ENCODE assay signal across 8 cellular contexts in genomic region chr10:78972947-78973900, GRCh38.
DNase-seq lines count a peak whose midpoint lies in the region; ATAC-seq and TF ChIP-seq lines count a peak whose summit lies in the region.

No MANE protein-coding gene starts in this region.

- TF ChIP-seq CTCF in GM23338 (conservative IDR thresholded peaks at IDR 0.05; ENCODE audit: low read depth in 2 of 2): no peak

- H4K20me1 ChIP-seq in GM23338 (replicated peaks; ENCODE audit: insufficient read depth): no peaks in the 10 kb centered on the region
- H4K20me1 ChIP-seq in Karpas-422 (ENCODE audit: insufficient read depth, low read depth, low read length): no peaks in the 10 kb centered on the region

- H2AFZ ChIP-seq in GM23338 (peak overlapping the region; percentile 63; the same call in 1 of the 2 replicates), Karpas-422 (ENCODE audit: low read length) (no peak overlapping the region)

- peak overlapping the region; percentile 50 for H3K9ac ChIP-seq in Karpas-422 (ENCODE audit: low read length)

- peak overlapping the region; percentile 66 for H3K4me3 ChIP-seq in GM23338
- H3K4me3 ChIP-seq in Karpas-422 (ENCODE audit: low read length): peak overlapping the region; percentile 56

- H3K27me3 Mint-ChIP-seq in GM23338 (ENCODE audit: insufficient read depth, low read depth, poor library complexity): peaks cover 18% of the 10 kb centered on the region
- H3K27me3 Mint-ChIP-seq in naive thymus-derived CD8-positive, alpha-beta T cell: peaks cover 0 to under 1% (median 0%) of the 10 kb centered on the region in 5 donors
- H3K27me3 Mint-ChIP-seq in stimulated activated memory B cell treated with anti-CD40 and anti-IgM and Interleukin-4, amounts not matched to agents 10 μg/mL and 1 μg/mL and 100 μg/mL, for 72 hours: peaks cover 52% of the 10 kb centered on the region

- H3K4me1 ChIP-seq in GM23338 (ENCODE audit: insufficient read depth): peaks cover 19% of the 10 kb centered on the region
- peaks cover 42% of the 10 kb centered on the region for H3K4me1 ChIP-seq in Karpas-422 (ENCODE audit: low read length)

- peaks cover 44% of the 10 kb centered on the region for H3K4me1 Mint-ChIP-seq in GM23338
- peaks cover 14 to 18% (median 16%) of the 10 kb centered on the region in 4 donors for H3K4me1 Mint-ChIP-seq in naive thymus-derived CD8-positive, alpha-beta T cell
- peaks cover 17% of the 10 kb centered on the region for H3K4me1 Mint-ChIP-seq in stimulated activated memory B cell treated with anti-CD40 and anti-IgM and Interleukin-4, amounts not matched to agents 10 μg/mL and 1 μg/mL and 100 μg/mL, for 72 hours

- POLR2A ChIA-PET in naive thymus-derived CD8-positive, alpha-beta T cell (lab: Charles Lee): interaction anchor here (0.6 to 3.1 kb wide), 5 partner anchors 10 to 344 kb away, joined by 3 to 9 read pairs (median 4); no protein-coding TSS in a partner anchor

- peak overlapping the region; percentile 70 for H3K4me3 Mint-ChIP-seq in GM23338
- H3K4me3 Mint-ChIP-seq in naive thymus-derived CD8-positive, alpha-beta T cell: peak overlapping the region; percentile 61 to 87 (median 80)
- peak overlapping the region; percentile 51 for H3K4me3 Mint-ChIP-seq in stimulated activated memory B cell treated with anti-CD40 and anti-IgM and Interleukin-4, amounts not matched to agents 10 μg/mL and 1 μg/mL and 100 μg/mL, for 72 hours

- H3K9me2 ChIP-seq in GM23338 (ENCODE audit: insufficient read depth): no peaks in the 10 kb centered on the region
- no peaks in the 10 kb centered on the region for H3K9me2 ChIP-seq in Karpas-422 (replicated peaks; ENCODE audit: insufficient read depth, low read length)

- H3K9me3 Mint-ChIP-seq in GM23338: no peaks in the 10 kb centered on the region
- H3K9me3 Mint-ChIP-seq in naive thymus-derived CD8-positive, alpha-beta T cell: no peaks in the 10 kb centered on the region
- no peaks in the 10 kb centered on the region for H3K9me3 Mint-ChIP-seq in stimulated activated memory B cell treated with anti-CD40 and anti-IgM and Interleukin-4, amounts not matched to agents 10 μg/mL and 1 μg/mL and 100 μg/mL, for 72 hours

- peak overlapping the region; percentile 81 for H3K27ac Mint-ChIP-seq in GM23338
- H3K27ac Mint-ChIP-seq in naive thymus-derived CD8-positive, alpha-beta T cell: peak overlapping the region in 7 of 10 donors; percentile 1 to 87 (median 79)
- H3K27ac Mint-ChIP-seq in stimulated activated memory B cell treated with anti-CD40 and anti-IgM and Interleukin-4, amounts not matched to agents 10 μg/mL and 1 μg/mL and 100 μg/mL, for 72 hours: no peak overlapping the region

- peak overlapping the region; percentile 55 for H3K27ac ChIP-seq in GM23338 (ENCODE audit: low read depth)
- no peak overlapping the region for H3K27ac ChIP-seq in Karpas-422 (ENCODE audit: low read length)

- H3K4me2 ChIP-seq in GM23338 (peak overlapping the region; percentile 85), Karpas-422 (ENCODE audit: low read depth, low read length, poor library complexity, severe bottlenecking) (peak overlapping the region; percentile 82)

- no peaks in the 10 kb centered on the region for H3K9me3 ChIP-seq in Karpas-422 (ENCODE audit: low read length)

- peak; percentile 58 for ATAC-seq in GM23338
- ATAC-seq in naive thymus-derived CD8-positive, alpha-beta T cell: peak; percentile 75 to 80
- ATAC-seq in stimulated activated memory B cell treated with anti-CD40 and anti-IgM and Interleukin-4, amounts not matched to agents 10 μg/mL and 1 μg/mL and 100 μg/mL, for 72 hours: peak; percentile 80

- H3F3A ChIP-seq in GM23338 (replicated peaks; ENCODE audit: low read depth): peaks cover 6% of the 10 kb centered on the region

- no peaks in the 10 kb centered on the region for H3K79me2 ChIP-seq in GM23338 (replicated peaks; ENCODE audit: insufficient read depth)
- H3K79me2 ChIP-seq in Karpas-422 (ENCODE audit: low read length): no peaks in the 10 kb centered on the region

- H3K36me3 Mint-ChIP-seq in GM23338 (ENCODE audit: low read depth): no peaks in the 10 kb centered on the region; the same call in 2 of the 3 replicates
- H3K36me3 Mint-ChIP-seq in naive thymus-derived CD8-positive, alpha-beta T cell: no peaks in the 10 kb centered on the region
- H3K36me3 Mint-ChIP-seq in stimulated activated memory B cell treated with anti-CD40 and anti-IgM and Interleukin-4, amounts not matched to agents 10 μg/mL and 1 μg/mL and 100 μg/mL, for 72 hours: no peaks in the 10 kb centered on the region

- DNase-seq in DMS79 (lab: John Stamatoyannopoulos, UW) (peak; percentile 59), GM23338 (ENCODE audit: low spot score) (peak; percentile 46), Karpas-422 (peak; percentile 76), RPMI7951 (ENCODE audit: low read depth) (peak; percentile 96), fibroblast of peridontal ligament (ENCODE audit: extremely low read depth) (peak; percentile 91)
- DNase-seq in activated effector memory CD4-positive, alpha-beta T cell treated with Interleukin-2 at 50 U/mL for 16 hours: peak; percentile 55
- DNase-seq in naive thymus-derived CD8-positive, alpha-beta T cell: peak; percentile 33 to 78 (median 50)

- H3K36me3 ChIP-seq in GM23338 (ENCODE audit: insufficient read depth): no peaks in the 10 kb centered on the region
- H3K36me3 ChIP-seq in Karpas-422 (ENCODE audit: insufficient read depth, low read length): no peaks in the 10 kb centered on the region

- no peaks in the 10 kb centered on the region for H3K27me3 ChIP-seq in GM23338 (ENCODE audit: insufficient read depth)
- no peaks in the 10 kb centered on the region; the same call in 1 of the 2 replicates for H3K27me3 ChIP-seq in Karpas-422 (ENCODE audit: low read length)

TF ChIP-seq in GM23338, 12 proteins besides CTCF, POLR2A, EP300 and RAD21 (continues in another document):
- TF ChIP-seq, protein P1, sequence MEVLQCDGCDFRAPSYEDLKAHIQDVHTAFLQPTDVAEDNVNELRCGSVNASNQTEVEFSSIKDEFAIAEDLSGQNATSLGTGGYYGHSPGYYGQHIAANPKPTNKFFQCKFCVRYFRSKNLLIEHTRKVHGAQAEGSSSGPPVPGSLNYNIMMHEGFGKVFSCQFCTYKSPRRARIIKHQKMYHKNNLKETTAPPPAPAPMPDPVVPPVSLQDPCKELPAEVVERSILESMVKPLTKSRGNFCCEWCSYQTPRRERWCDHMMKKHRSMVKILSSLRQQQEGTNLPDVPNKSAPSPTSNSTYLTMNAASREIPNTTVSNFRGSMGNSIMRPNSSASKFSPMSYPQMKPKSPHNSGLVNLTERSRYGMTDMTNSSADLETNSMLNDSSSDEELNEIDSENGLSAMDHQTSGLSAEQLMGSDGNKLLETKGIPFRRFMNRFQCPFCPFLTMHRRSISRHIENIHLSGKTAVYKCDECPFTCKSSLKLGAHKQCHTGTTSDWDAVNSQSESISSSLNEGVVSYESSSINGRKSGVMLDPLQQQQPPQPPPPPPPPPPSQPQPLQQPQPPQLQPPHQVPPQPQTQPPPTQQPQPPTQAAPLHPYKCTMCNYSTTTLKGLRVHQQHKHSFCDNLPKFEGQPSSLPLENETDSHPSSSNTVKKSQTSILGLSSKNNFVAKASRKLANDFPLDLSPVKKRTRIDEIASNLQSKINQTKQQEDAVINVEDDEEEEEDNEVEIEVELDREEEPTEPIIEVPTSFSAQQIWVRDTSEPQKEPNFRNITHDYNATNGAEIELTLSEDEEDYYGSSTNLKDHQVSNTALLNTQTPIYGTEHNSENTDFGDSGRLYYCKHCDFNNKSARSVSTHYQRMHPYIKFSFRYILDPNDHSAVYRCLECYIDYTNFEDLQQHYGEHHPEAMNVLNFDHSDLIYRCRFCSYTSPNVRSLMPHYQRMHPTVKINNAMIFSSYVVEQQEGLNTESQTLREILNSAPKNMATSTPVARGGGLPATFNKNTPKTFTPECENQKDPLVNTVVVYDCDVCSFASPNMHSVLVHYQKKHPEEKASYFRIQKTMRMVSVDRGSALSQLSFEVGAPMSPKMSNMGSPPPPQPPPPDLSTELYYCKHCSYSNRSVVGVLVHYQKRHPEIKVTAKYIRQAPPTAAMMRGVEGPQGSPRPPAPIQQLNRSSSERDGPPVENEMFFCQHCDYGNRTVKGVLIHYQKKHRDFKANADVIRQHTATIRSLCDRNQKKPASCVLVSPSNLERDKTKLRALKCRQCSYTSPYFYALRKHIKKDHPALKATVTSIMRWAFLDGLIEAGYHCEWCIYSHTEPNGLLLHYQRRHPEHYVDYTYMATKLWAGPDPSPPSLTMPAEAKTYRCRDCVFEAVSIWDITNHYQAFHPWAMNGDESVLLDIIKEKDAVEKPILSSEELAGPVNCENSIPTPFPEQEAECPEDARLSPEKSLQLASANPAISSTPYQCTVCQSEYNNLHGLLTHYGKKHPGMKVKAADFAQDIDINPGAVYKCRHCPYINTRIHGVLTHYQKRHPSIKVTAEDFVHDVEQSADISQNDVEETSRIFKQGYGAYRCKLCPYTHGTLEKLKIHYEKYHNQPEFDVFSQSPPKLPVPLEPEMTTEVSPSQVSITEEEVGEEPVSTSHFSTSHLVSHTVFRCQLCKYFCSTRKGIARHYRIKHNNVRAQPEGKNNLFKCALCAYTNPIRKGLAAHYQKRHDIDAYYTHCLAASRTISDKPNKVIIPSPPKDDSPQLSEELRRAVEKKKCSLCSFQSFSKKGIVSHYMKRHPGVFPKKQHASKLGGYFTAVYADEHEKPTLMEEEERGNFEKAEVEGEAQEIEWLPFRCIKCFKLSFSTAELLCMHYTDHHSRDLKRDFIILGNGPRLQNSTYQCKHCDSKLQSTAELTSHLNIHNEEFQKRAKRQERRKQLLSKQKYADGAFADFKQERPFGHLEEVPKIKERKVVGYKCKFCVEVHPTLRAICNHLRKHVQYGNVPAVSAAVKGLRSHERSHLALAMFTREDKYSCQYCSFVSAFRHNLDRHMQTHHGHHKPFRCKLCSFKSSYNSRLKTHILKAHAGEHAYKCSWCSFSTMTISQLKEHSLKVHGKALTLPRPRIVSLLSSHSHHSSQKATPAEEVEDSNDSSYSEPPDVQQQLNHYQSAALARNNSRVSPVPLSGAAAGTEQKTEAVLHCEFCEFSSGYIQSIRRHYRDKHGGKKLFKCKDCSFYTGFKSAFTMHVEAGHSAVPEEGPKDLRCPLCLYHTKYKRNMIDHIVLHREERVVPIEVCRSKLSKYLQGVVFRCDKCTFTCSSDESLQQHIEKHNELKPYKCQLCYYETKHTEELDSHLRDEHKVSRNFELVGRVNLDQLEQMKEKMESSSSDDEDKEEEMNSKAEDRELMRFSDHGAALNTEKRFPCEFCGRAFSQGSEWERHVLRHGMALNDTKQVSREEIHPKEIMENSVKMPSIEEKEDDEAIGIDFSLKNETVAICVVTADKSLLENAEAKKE (CRISPR knock-in tag; IDR thresholded peaks at IDR 0.05): no peak

Comparison
In these comparisons a context has a peak if more than half of its experiments do, and no peak if none do; other contexts are left out.
1. DNase-seq: peak in every context shown above with its lines; median percentile 96 in RPMI7951; 91 in fibroblast of peridontal ligament; 76 in Karpas-422; 59 in DMS79; 55 in activated effector memory CD4-positive, alpha-beta T cell treated with Interleukin-2 at 50 U/mL for 16 hours; 50 in naive thymus-derived CD8-positive, alpha-beta T cell; 46 in GM23338.